In genomic region chr3:28850186-28850585, GRCh38 we compare ENCODE assay signal across 1 cellular context.
TF ChIP-seq lines count a peak whose summit lies in the region.

No MANE protein-coding gene starts in this region.

TF ChIP-seq in SK-N-SH treated with all-trans-retinoic acid at 6 μM for 48 hours, 23 proteins besides CTCF, POLR2A, EP300 and RAD21 (continued from another document):
- TF ChIP-seq ISL1 (CRISPR knock-in tag; IDR thresholded peaks at IDR 0.05) (no peak), POU6F1 (CRISPR knock-in tag; IDR thresholded peaks at IDR 0.05; ENCODE audit: borderline replicate concordance, low read depth) (no peak), ZFP30 (CRISPR knock-in tag; IDR thresholded peaks at IDR 0.05) (no peak), SNAI2 (CRISPR knock-in tag; IDR thresholded peaks at IDR 0.05) (no peak), TOX (CRISPR knock-in tag; IDR thresholded peaks at IDR 0.05; ENCODE audit: borderline replicate concordance) (no peak), CSDC2 (CRISPR knock-in tag; IDR thresholded peaks at IDR 0.05) (no peak), ZNF565 (CRISPR knock-in tag; conservative IDR thresholded peaks at IDR 0.05; ENCODE audit: low read depth) (no peak), BACH2 (CRISPR knock-in tag; IDR thresholded peaks at IDR 0.05; ENCODE audit: borderline replicate concordance) (no peak), ESRRG (CRISPR knock-in tag; IDR thresholded peaks at IDR 0.05) (no peak), TSHZ2 (CRISPR knock-in tag; IDR thresholded peaks at IDR 0.05) (no peak), ARNTL (CRISPR knock-in tag; IDR thresholded peaks at IDR 0.05; ENCODE audit: borderline replicate concordance, low read depth) (no peak)
